9 cellular contexts compared by ENCODE assay signal in the genomic region with DNA sequence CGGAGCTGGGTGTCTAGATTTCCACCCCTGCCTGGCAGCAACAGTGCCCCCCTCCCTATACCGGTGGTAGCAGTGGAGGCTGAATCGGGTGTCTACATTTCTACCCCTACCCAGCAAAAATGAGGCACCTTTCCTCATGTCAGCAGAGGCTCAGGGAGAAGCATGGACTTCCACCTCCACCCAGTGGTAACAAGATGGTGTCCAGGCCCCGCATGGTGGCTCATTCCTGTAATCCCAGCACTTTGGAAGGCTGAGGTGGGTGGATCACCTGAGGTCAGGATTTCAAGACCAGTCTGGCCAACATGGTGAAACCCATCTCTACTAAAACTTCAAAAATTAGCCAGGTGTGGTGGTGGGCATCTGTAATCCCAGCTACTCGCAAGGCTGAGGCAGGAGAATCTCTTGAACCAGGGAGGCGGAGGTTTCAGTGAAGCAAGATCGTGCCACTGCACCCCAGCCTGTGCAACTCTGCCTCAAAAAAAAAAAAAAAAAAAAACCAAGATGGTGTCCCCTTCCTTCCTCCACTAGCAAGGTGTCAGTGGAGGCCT. TPM values are rescaled to one million over a fixed set of nuclear protein-coding genes. Genes with fewer than 3 reads are reported as not detected.
A peak's percentile ranks its signal among the peaks of the same experiment; 100 is the strongest.
DNase-seq lines count a peak whose midpoint lies in the region; ATAC-seq, FAIRE-seq and TF ChIP-seq lines count a peak whose summit lies in the region.
"Had no signal": no experiment of that assay in that cellular context is flagged by ENCODE, and none has a peak within 500 bp of the region (broad histone marks: within the 10 kb centered on the region; RNA-seq: fewer than 3 reads in every experiment).

No MANE protein-coding gene starts in this region.

- intact Hi-C loops in activated T-helper 2 cell treated with anti-CD3 and anti-CD28 coated beads, Interferon-gamma antibody, Interleukin-2, Interleukin-4, amounts not matched to agents 10 μg/mL and 5 μg/mL and 100 μg/mL, durations not matched to agents 14 hours and 24 hours and 36 hours (cut with micrococcal nuclease) = no loop called here
- intact Hi-C loops in natural killer cell (cut with micrococcal nuclease) = no loop called here

- 79 to 87% (median 84%) methylated on average over 7 of the region's 7 CpGs for WGBS in small intestine, 3 donors

- H3K9me3 Mint-ChIP-seq in CD4-positive, CD25-positive, alpha-beta regulatory T cell = no peaks in the 10 kb centered on the region
- H3K9me3 Mint-ChIP-seq in activated T-helper 2 cell treated with anti-CD3 and anti-CD28 coated beads, Interferon-gamma antibody, Interleukin-2, Interleukin-4, amounts not matched to agents 10 μg/mL and 5 μg/mL and 100 μg/mL, durations not matched to agents 14 hours and 24 hours and 36 hours = no peaks in the 10 kb centered on the region
- H3K9me3 Mint-ChIP-seq in natural killer cell = no peaks in the 10 kb centered on the region
- no peaks in the 10 kb centered on the region for H3K9me3 Mint-ChIP-seq in endothelial cell (ENCODE audit: unreplicated experiment)

- H3K9me3 ChIP-seq in CD4-positive, CD25-positive, alpha-beta regulatory T cell (ENCODE audit: control insufficient read depth in 2 of 2, low read length in 2 of 2) = no peaks in the 10 kb centered on the region
- no peaks in the 10 kb centered on the region for H3K9me3 ChIP-seq in small intestine (ENCODE audit: control insufficient read depth, low read depth)
- H3K9me3 ChIP-seq: testis had no signal

- H3K27me3 ChIP-seq in CD4-positive, CD25-positive, alpha-beta regulatory T cell (ENCODE audit: control insufficient read depth, insufficient read depth, low read length) = no peaks in the 10 kb centered on the region
- no peaks in the 10 kb centered on the region for H3K27me3 ChIP-seq in small intestine (ENCODE audit: control insufficient read depth in 2 of 2, insufficient read depth in 2 of 2, low read length in 2 of 2)
- H3K27me3 ChIP-seq: testis had no signal

- peak overlapping the region; percentile 54 to 83 (median 76) for H3K4me3 Mint-ChIP-seq in CD4-positive, CD25-positive, alpha-beta regulatory T cell
- H3K4me3 Mint-ChIP-seq in activated T-helper 2 cell treated with anti-CD3 and anti-CD28 coated beads, Interferon-gamma antibody, Interleukin-2, Interleukin-4, amounts not matched to agents 10 μg/mL and 5 μg/mL and 100 μg/mL, durations not matched to agents 14 hours and 24 hours and 36 hours (ENCODE audit: low read depth) = peak overlapping the region; percentile 45
- H3K4me3 Mint-ChIP-seq in natural killer cell (peak overlapping the region; percentile 78), endothelial cell (ENCODE audit: unreplicated experiment) (no peak overlapping the region)

- DNase-seq in CD4-positive, CD25-positive, alpha-beta regulatory T cell = no peak
- DNase-seq in HEK293T (ENCODE audit: extremely low spot score) = no peak
- DNase-seq in activated T-helper 2 cell treated with anti-CD3 and anti-CD28 coated beads, Interferon-gamma antibody, Interleukin-2, Interleukin-4, amounts not matched to agents 10 μg/mL and 5 μg/mL and 100 μg/mL, durations not matched to agents 14 hours and 24 hours and 36 hours (ENCODE audit: low spot score) = no peak
- DNase-seq in natural killer cell = no peak
- DNase-seq in endothelial cell (ENCODE audit: low spot score) = no peak
- no peak for DNase-seq in small intestine
- no peak for DNase-seq in KG1 (lab: John Stamatoyannopoulos, UW)

- H3K27ac Mint-ChIP-seq in CD4-positive, CD25-positive, alpha-beta regulatory T cell = peak overlapping the region in 1 of 3 donors; percentile 5
- no peak overlapping the region for H3K27ac Mint-ChIP-seq in activated T-helper 2 cell treated with anti-CD3 and anti-CD28 coated beads, Interferon-gamma antibody, Interleukin-2, Interleukin-4, amounts not matched to agents 10 μg/mL and 5 μg/mL and 100 μg/mL, durations not matched to agents 14 hours and 24 hours and 36 hours
- H3K27ac Mint-ChIP-seq in natural killer cell (no peak overlapping the region), endothelial cell (ENCODE audit: unreplicated experiment) (no peak overlapping the region)

- H3K27me3 Mint-ChIP-seq in CD4-positive, CD25-positive, alpha-beta regulatory T cell = no peaks in the 10 kb centered on the region
- peaks cover 17% of the 10 kb centered on the region for H3K27me3 Mint-ChIP-seq in activated T-helper 2 cell treated with anti-CD3 and anti-CD28 coated beads, Interferon-gamma antibody, Interleukin-2, Interleukin-4, amounts not matched to agents 10 μg/mL and 5 μg/mL and 100 μg/mL, durations not matched to agents 14 hours and 24 hours and 36 hours (ENCODE audit: low read depth)
- H3K27me3 Mint-ChIP-seq in natural killer cell (ENCODE audit: low read depth in 2 of 2) = no peaks in the 10 kb centered on the region
- H3K27me3 Mint-ChIP-seq in endothelial cell (ENCODE audit: unreplicated experiment) = no peaks in the 10 kb centered on the region

- H3K36me3 Mint-ChIP-seq in CD4-positive, CD25-positive, alpha-beta regulatory T cell = no peaks in the 10 kb centered on the region
- H3K36me3 Mint-ChIP-seq in activated T-helper 2 cell treated with anti-CD3 and anti-CD28 coated beads, Interferon-gamma antibody, Interleukin-2, Interleukin-4, amounts not matched to agents 10 μg/mL and 5 μg/mL and 100 μg/mL, durations not matched to agents 14 hours and 24 hours and 36 hours (ENCODE audit: low read depth) = no peaks in the 10 kb centered on the region
- H3K36me3 Mint-ChIP-seq in natural killer cell (no peaks in the 10 kb centered on the region), endothelial cell (ENCODE audit: low read depth, unreplicated experiment) (no peaks in the 10 kb centered on the region)

- FAIRE-seq in small intestine (lab: Jason Lieb, UNC) = no peak

- ATAC-seq in CD4-positive, CD25-positive, alpha-beta regulatory T cell (ENCODE audit: low read depth in 2 of 2) = no peak
- no peak for ATAC-seq in natural killer cell
- ATAC-seq in GM21619 (IDR thresholded peaks at IDR 0.05; ENCODE audit: unreplicated experiment) = no peak

- H3K36me3 ChIP-seq in CD4-positive, CD25-positive, alpha-beta regulatory T cell (ENCODE audit: control insufficient read depth, insufficient read depth, low read length) = no peaks in the 10 kb centered on the region
- H3K36me3 ChIP-seq in small intestine (ENCODE audit: control insufficient read depth in 2 of 2, insufficient read depth in 2 of 2, low read length in 2 of 2) = no peaks in the 10 kb centered on the region

- H3K4me1 ChIP-seq in CD4-positive, CD25-positive, alpha-beta regulatory T cell (ENCODE audit: control insufficient read depth, insufficient read depth, low read length, poor library complexity, severe bottlenecking) = peaks cover 12% of the 10 kb centered on the region
- H3K4me1 ChIP-seq in small intestine (ENCODE audit: control insufficient read depth in 2 of 2, insufficient read depth in 1 of 2, low read depth in 1 of 2, low read length in 1 of 2) = no peaks in the 10 kb centered on the region
- H3K4me1 ChIP-seq: testis had no signal

- H3K4me1 Mint-ChIP-seq in CD4-positive, CD25-positive, alpha-beta regulatory T cell = peaks cover 3 to 26% (median 10%) of the 10 kb centered on the region in 4 donors
- peaks cover 11% of the 10 kb centered on the region for H3K4me1 Mint-ChIP-seq in activated T-helper 2 cell treated with anti-CD3 and anti-CD28 coated beads, Interferon-gamma antibody, Interleukin-2, Interleukin-4, amounts not matched to agents 10 μg/mL and 5 μg/mL and 100 μg/mL, durations not matched to agents 14 hours and 24 hours and 36 hours (ENCODE audit: low read depth)
- peaks cover 6 to 16% of the 10 kb centered on the region in 2 donors for H3K4me1 Mint-ChIP-seq in natural killer cell
- peaks cover 6% of the 10 kb centered on the region for H3K4me1 Mint-ChIP-seq in endothelial cell (ENCODE audit: unreplicated experiment)

- H3K27ac ChIP-seq in CD4-positive, CD25-positive, alpha-beta regulatory T cell (ENCODE audit: insufficient read depth, low read length, poor library complexity, severe bottlenecking) = no peak overlapping the region
- no peak overlapping the region for H3K27ac ChIP-seq in small intestine (ENCODE audit: low read depth in 1 of 2, low read length in 1 of 2)
- H3K27ac ChIP-seq: testis had no signal

- peak overlapping the region; percentile 53 for H3K4me3 ChIP-seq in CD4-positive, CD25-positive, alpha-beta regulatory T cell (ENCODE audit: low read depth, low read length)
- H3K4me3 ChIP-seq in small intestine (ENCODE audit: low read depth in 1 of 2, low read length in 2 of 2) = no peak overlapping the region

- TF ChIP-seq CTCF in natural killer cell (IDR thresholded peaks at IDR 0.05) (no peak), endothelial cell (IDR thresholded peaks at IDR 0.05; ENCODE audit: unreplicated experiment) (no peak)

- POLR2A ChIA-PET in HEK293T (lab: Yijun Ruan, JAX) = interaction anchor here (1.0 kb wide), 1 partner anchor 73 kb away, joined by 3 read pairs; no protein-coding TSS in a partner anchor

- CTCF ChIA-PET in HEK293T (lab: Yijun Ruan, JAX) = interaction anchor here (1.7 kb wide), 1 partner anchor 55 kb away, joined by 3 read pairs; no protein-coding TSS in a partner anchor

TF ChIP-seq in HEK293T, 16 proteins besides CTCF, POLR2A, EP300 and RAD21:
- TF ChIP-seq L3MBTL2 (conservative IDR thresholded peaks at IDR 0.05) = no peak
- TF ChIP-seq ZNF384 (IDR thresholded peaks at IDR 0.05) = peak; percentile 77
- TF ChIP-seq, protein P1, sequence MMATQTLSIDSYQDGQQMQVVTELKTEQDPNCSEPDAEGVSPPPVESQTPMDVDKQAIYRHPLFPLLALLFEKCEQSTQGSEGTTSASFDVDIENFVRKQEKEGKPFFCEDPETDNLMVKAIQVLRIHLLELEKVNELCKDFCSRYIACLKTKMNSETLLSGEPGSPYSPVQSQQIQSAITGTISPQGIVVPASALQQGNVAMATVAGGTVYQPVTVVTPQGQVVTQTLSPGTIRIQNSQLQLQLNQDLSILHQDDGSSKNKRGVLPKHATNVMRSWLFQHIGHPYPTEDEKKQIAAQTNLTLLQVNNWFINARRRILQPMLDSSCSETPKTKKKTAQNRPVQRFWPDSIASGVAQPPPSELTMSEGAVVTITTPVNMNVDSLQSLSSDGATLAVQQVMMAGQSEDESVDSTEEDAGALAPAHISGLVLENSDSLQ (IDR thresholded peaks at IDR 0.05) = no peak

RNA-seq across cellular contexts. Expression of gene OR5AU1, which starts 35.5 kb away (rescaled TPM):
- not detected for total RNA-seq in CD4-positive, CD25-positive, alpha-beta regulatory T cell
- not detected for polyA plus RNA-seq in CD4-positive, CD25-positive, alpha-beta regulatory T cell
- total RNA-seq in activated T-helper 2 cell treated with anti-CD3 and anti-CD28 coated beads, Interferon-gamma antibody, Interleukin-2, Interleukin-4, amounts not matched to agents 10 μg/mL and 5 μg/mL and 100 μg/mL, durations not matched to agents 14 hours and 24 hours and 36 hours = not detected in 2 replicates
- not detected for total RNA-seq in natural killer cell
- not detected for total RNA-seq in endothelial cell (ENCODE audit: unreplicated experiment)
- polyA plus RNA-seq in small intestine = not detected
